1 cellular context compared by ENCODE assay signal in genomic region chr12:110403146-110403974, GRCh38.
A peak's percentile ranks its signal among the peaks of the same experiment; 100 is the strongest.
TF ChIP-seq lines count a peak whose summit lies in the region.

Gene ANAPC7, minus strand, starts transcription at chr12:110403708. Its CDS starts 81 bp downstream, at chr12:110403627.

TF ChIP-seq in HepG2, 621 proteins besides CTCF, POLR2A, EP300 and RAD21 (continued from another document and continues in another):
- TF ChIP-seq CEBPZ (IDR thresholded peaks at IDR 0.05; ENCODE audit: low read length) (no peak), ZNF446 (CRISPR knock-in tag; IDR thresholded peaks at IDR 0.05) (no peak; the same call in 1 of the 2 replicates), ZBTB49 (CRISPR knock-in tag; IDR thresholded peaks at IDR 0.05; ENCODE audit: borderline replicate concordance) (no peak), ZNF615 (CRISPR knock-in tag; IDR thresholded peaks at IDR 0.05; ENCODE audit: borderline replicate concordance) (no peak), POGZ (CRISPR knock-in tag; IDR thresholded peaks at IDR 0.05) (no peak), DMAP1 (CRISPR knock-in tag; IDR thresholded peaks at IDR 0.05) (peak; percentile 95), SPEN (CRISPR knock-in tag; IDR thresholded peaks at IDR 0.05; ENCODE audit: low read depth) (peak; percentile 58), USF2 (IDR thresholded peaks at IDR 0.05; ENCODE audit: low read depth, low read length) (no peak), USF2 (CRISPR knock-in tag; IDR thresholded peaks at IDR 0.05; ENCODE audit: borderline replicate concordance) (peak; percentile 61; the same call in 1 of the 2 replicates), ZNF496 (CRISPR knock-in tag; IDR thresholded peaks at IDR 0.05; ENCODE audit: insufficient replicate concordance) (no peak), ZNF546 (CRISPR knock-in tag; conservative IDR thresholded peaks at IDR 0.05) (peak; percentile 89; the same call in 1 of the 2 replicates), KIAA2018 (CRISPR knock-in tag; IDR thresholded peaks at IDR 0.05; ENCODE audit: borderline replicate concordance) (no peak), ZNF839 (CRISPR knock-in tag; IDR thresholded peaks at IDR 0.05; ENCODE audit: borderline replicate concordance) (no peak), PRPF4 (IDR thresholded peaks at IDR 0.05; ENCODE audit: low read depth, low read length, poor library complexity, severe bottlenecking) (no peak), ZFY (CRISPR knock-in tag; IDR thresholded peaks at IDR 0.05) (peak; percentile 45; the same call in 1 of the 2 replicates), ZNF317 (CRISPR knock-in tag; IDR thresholded peaks at IDR 0.05) (peak; percentile 66; the same call in 1 of the 2 replicates), SP2 (CRISPR knock-in tag; IDR thresholded peaks at IDR 0.05) (no peak), ZNF747 (CRISPR knock-in tag; IDR thresholded peaks at IDR 0.05; ENCODE audit: borderline replicate concordance) (peak; percentile 63), SRSF1 (optimal IDR thresholded peaks at IDR 0.05; ENCODE audit: low read depth, low read length) (peak; percentile 70), HNF4G (IDR thresholded peaks at IDR 0.05; ENCODE audit: borderline replicate concordance, low read depth, low read length) (no peak), HNF4G (CRISPR knock-in tag; IDR thresholded peaks at IDR 0.05; ENCODE audit: borderline replicate concordance, low read depth) (no peak), ETV6 (CRISPR knock-in tag; conservative IDR thresholded peaks at IDR 0.05) (0 out of 2 replicates have a peak, but pooled peaks have one; percentile 52), ZBTB43 (CRISPR knock-in tag; conservative IDR thresholded peaks at IDR 0.05) (peak; percentile 13; the same call in 1 of the 2 replicates), ZNF414 (CRISPR knock-in tag; IDR thresholded peaks at IDR 0.05) (peak; percentile 24; the same call in 1 of the 2 replicates), MXD4 (CRISPR knock-in tag; IDR thresholded peaks at IDR 0.05) (peak; percentile 98), ZNF772 (CRISPR knock-in tag; IDR thresholded peaks at IDR 0.05) (peak; percentile 30; the same call in 1 of the 2 replicates), KLF15 (CRISPR knock-in tag; IDR thresholded peaks at IDR 0.05; ENCODE audit: borderline replicate concordance) (0 out of 2 replicates have a peak, but pooled peaks have one; percentile 4), ZNF234 (CRISPR knock-in tag; conservative IDR thresholded peaks at IDR 0.05) (no peak), ZNF883 (CRISPR knock-in tag; IDR thresholded peaks at IDR 0.05; ENCODE audit: not compliant biosample characterization) (peak; percentile 80), ZFP41 (CRISPR knock-in tag; IDR thresholded peaks at IDR 0.05; ENCODE audit: borderline replicate concordance) (peak; percentile 52; the same call in 1 of the 2 replicates), NFE2L2 (IDR thresholded peaks at IDR 0.05; ENCODE audit: low read length) (no peak), SNAPC5 (CRISPR knock-in tag; IDR thresholded peaks at IDR 0.05; ENCODE audit: borderline replicate concordance) (no peak), MTERF4 (CRISPR knock-in tag; IDR thresholded peaks at IDR 0.05) (no peak), ZNF567 (CRISPR knock-in tag; IDR thresholded peaks at IDR 0.05; ENCODE audit: borderline replicate concordance) (no peak), JDP2 (CRISPR knock-in tag; IDR thresholded peaks at IDR 0.05; ENCODE audit: borderline replicate concordance) (no peak), THAP7 (CRISPR knock-in tag; IDR thresholded peaks at IDR 0.05) (no peak), MBD4 (IDR thresholded peaks at IDR 0.05; ENCODE audit: borderline replicate concordance, low read length) (no peak)
